ENCODE assay signal across 1 cellular context in the genomic region with DNA sequence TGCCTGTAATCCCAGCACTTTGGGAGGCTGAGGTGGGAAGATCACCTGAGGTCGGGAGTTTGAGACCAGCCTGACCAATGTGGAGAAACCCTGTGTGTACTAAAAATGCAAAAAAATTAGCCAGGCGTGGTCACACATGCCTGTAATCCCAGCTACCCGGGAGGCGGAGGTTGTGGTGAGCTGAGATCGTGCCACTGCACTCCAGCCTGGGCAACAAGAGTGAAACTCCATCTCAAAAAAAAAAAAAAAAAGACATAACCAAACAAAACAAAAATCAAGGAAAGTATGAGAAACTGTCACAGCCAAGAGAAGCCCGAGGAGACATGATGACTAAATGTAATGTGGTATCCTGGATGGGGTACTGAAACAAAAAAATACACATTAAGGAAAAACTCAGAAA. TPM values are rescaled to one million over a fixed set of nuclear protein-coding genes. Genes with fewer than 3 reads are reported as not detected.
"Had no signal": no experiment of that assay in that cellular context is flagged by ENCODE, and none has a peak within 500 bp of the region (broad histone marks: within the 10 kb centered on the region; RNA-seq: fewer than 3 reads in every experiment).

No MANE protein-coding gene starts in this region.

RNA-seq across cellular contexts. Expression of gene ELF3, which starts 51.4 kb away (rescaled TPM):
- total RNA-seq: SK-MEL-5 had no signal
